Comparison of ENCODE assay signal across 9 cellular contexts in the genomic region with DNA sequence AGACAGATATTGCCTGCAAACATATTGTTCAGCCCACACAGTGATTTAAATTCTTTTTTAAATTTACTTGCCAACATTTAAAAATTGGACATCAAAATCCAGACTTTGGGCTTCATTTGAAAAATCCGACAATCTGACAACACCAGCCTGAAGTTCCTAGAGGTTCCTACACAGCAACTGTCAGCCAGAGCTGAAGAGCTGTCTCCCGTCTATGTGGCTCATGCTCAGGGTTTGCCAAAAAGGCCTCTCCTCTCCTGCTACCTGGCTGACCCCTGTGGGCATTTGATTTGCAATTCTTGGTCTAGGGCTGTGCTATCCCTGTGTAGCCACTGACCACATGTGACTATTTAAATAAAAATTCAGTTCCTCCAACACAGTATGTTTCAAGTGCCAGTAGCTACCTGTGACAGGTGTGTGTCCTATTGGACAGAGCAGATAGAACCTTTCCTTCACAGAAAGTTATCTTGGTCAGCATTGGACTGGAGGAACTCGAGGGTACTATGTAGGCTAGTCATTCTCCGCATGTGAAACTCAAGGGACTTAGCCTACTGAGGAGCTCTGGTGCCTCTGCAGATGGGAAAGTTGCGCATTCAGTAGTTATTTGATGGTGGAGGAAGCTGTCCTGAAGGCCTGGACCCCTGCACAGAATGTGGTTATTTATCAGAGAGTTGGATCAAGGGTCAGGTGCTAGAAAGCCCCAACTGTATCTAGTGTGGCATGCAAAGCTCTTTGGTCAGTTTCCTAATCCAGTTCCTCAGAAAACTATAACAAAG. TPM values are rescaled to one million over a fixed set of nuclear protein-coding genes. Genes with fewer than 3 reads are reported as not detected.
DNase-seq lines count a peak whose midpoint lies in the region; ATAC-seq and TF ChIP-seq lines count a peak whose summit lies in the region.
"Had no signal": no experiment of that assay in that cellular context is flagged by ENCODE, and none has a peak within 500 bp of the region (broad histone marks: within the 10 kb centered on the region; RNA-seq: fewer than 3 reads in every experiment).

No MANE protein-coding gene starts in this region.

- H3K18ac ChIP-seq in mesenchymal stem cell (ENCODE audit: low read depth in 1 of 2, low read length in 2 of 2): peak overlapping the region; percentile 13 to 45

- H2AK5ac ChIP-seq in mesenchymal stem cell (ENCODE audit: low read length, severe bottlenecking): peak overlapping the region; percentile 21

- ATAC-seq in heart right ventricle (no peak), upper lobe of right lung (no peak), HG03159 (IDR thresholded peaks at IDR 0.05; ENCODE audit: unreplicated experiment) (no peak), GM21786 (IDR thresholded peaks at IDR 0.05; ENCODE audit: unreplicated experiment) (no peak)
- ATAC-seq in activated CD8-positive, alpha-beta T cell treated with anti-CD3 and anti-CD28 coated beads for 36 hours: no peak

- H4K91ac ChIP-seq in mesenchymal stem cell (ENCODE audit: low read length): no peak overlapping the region

- POLR2A ChIA-PET in activated CD8-positive, alpha-beta T cell treated with anti-CD3 and anti-CD28 coated beads for 36 hours (lab: Charles Lee): interaction anchor here (0.6 to 1.6 kb wide), 8 partner anchors 8 to 44 kb away, joined by 3 to 6 read pairs (median 4); no protein-coding TSS in a partner anchor

- H3K9me3 ChIP-seq in heart right ventricle (no peaks in the 10 kb centered on the region), mesenchymal stem cell (ENCODE audit: control insufficient read depth, low read length) (no peaks in the 10 kb centered on the region), upper lobe of right lung (no peaks in the 10 kb centered on the region)

- TF ChIP-seq CTCF in heart right ventricle (IDR thresholded peaks at IDR 0.05) (no peak), upper lobe of right lung (IDR thresholded peaks at IDR 0.05) (no peak)
- no peak for TF ChIP-seq CTCF in activated CD8-positive, alpha-beta T cell treated with anti-CD3 and anti-CD28 coated beads for 36 hours (IDR thresholded peaks at IDR 0.05)

- peak overlapping the region in 1 of 2 experiments; percentile 79 for H3K4ac ChIP-seq in mesenchymal stem cell (ENCODE audit: low read depth in 1 of 2, low read length in 2 of 2)

- 76 to 86% methylated on average over 5 of the region's 5 CpGs for WGBS in heart right ventricle, 2 donors
- WGBS in mesenchymal stem cell: 95% methylated on average over 5 of the region's 5 CpGs

- peaks cover 70% of the 10 kb centered on the region for H3K4me1 Mint-ChIP-seq in activated CD8-positive, alpha-beta T cell treated with anti-CD3 and anti-CD28 coated beads for 36 hours (ENCODE audit: low read depth)

- H3K4me1 ChIP-seq in heart right ventricle: peaks cover 20 to 85% (median 74%) of the 10 kb centered on the region in 9 donors
- H3K4me1 ChIP-seq in mesenchymal stem cell (ENCODE audit: control insufficient read depth, insufficient read depth, low read depth, low read length): peaks cover 10% of the 10 kb centered on the region
- peaks cover 68% of the 10 kb centered on the region for H3K4me1 ChIP-seq in upper lobe of right lung

- intact Hi-C loops in heart right ventricle (cut with DNase I) (loop anchor here in 7 of 10 donors (5.0 to 10.0 kb wide), 5 partner anchors 36 to 96 kb away; a partner anchor contains a TSS), cardiac septum (cut with DNase I) (loop anchor here (5.0 to 10.0 kb wide), 2 partner anchors 36 to 99 kb away; a partner anchor contains a TSS), upper lobe of right lung (cut with DNase I) (no loop called here)
- intact Hi-C loops in activated CD8-positive, alpha-beta T cell treated with anti-CD3 and anti-CD28 coated beads for 36 hours (cut with micrococcal nuclease): no loop called here

- H3K36me3 Mint-ChIP-seq in activated CD8-positive, alpha-beta T cell treated with anti-CD3 and anti-CD28 coated beads for 36 hours (ENCODE audit: low read depth): peaks cover 51% of the 10 kb centered on the region

- no peak overlapping the region for H3K14ac ChIP-seq in mesenchymal stem cell (ENCODE audit: low read length in 2 of 2)

- H4K8ac ChIP-seq in mesenchymal stem cell (ENCODE audit: low read length): no peak overlapping the region

- peak overlapping the region; percentile 52 for H2BK15ac ChIP-seq in mesenchymal stem cell (ENCODE audit: low read depth, poor library complexity, severe bottlenecking)

- no peak overlapping the region for H3K4me2 ChIP-seq in mesenchymal stem cell (ENCODE audit: low read length, poor library complexity, severe bottlenecking)

- H3K4me3 ChIP-seq in heart right ventricle (no peak overlapping the region), mesenchymal stem cell (ENCODE audit: insufficient read depth in 1 of 2, low read depth in 1 of 2, low read length in 2 of 2) (peak overlapping the region in 1 of 2 experiments; percentile 1), upper lobe of right lung (no peak overlapping the region)

- H2AFZ ChIP-seq in mesenchymal stem cell (ENCODE audit: low read depth, low read length): no peak overlapping the region

- H3K23ac ChIP-seq in mesenchymal stem cell (ENCODE audit: low read length in 2 of 2): no peak overlapping the region

- peak overlapping the region; percentile 100 for H3K9ac ChIP-seq in mesenchymal stem cell (ENCODE audit: low read length)

- H3K9me3 Mint-ChIP-seq in activated CD8-positive, alpha-beta T cell treated with anti-CD3 and anti-CD28 coated beads for 36 hours: no peaks in the 10 kb centered on the region

- H3K27ac Mint-ChIP-seq in activated CD8-positive, alpha-beta T cell treated with anti-CD3 and anti-CD28 coated beads for 36 hours: peak overlapping the region; percentile 71

- no peak overlapping the region for H2BK120ac ChIP-seq in mesenchymal stem cell (ENCODE audit: low read depth, low read length)

- H3K36me3 ChIP-seq in heart right ventricle: no peaks in the 10 kb centered on the region
- peaks cover 0 to 6% of the 10 kb centered on the region in 2 experiments for H3K36me3 ChIP-seq in mesenchymal stem cell (ENCODE audit: control insufficient read depth in 1 of 2, insufficient read depth in 2 of 2, low read depth in 1 of 2, low read length in 2 of 2)
- H3K36me3 ChIP-seq in upper lobe of right lung: no peaks in the 10 kb centered on the region

- H3K27me3 Mint-ChIP-seq in activated CD8-positive, alpha-beta T cell treated with anti-CD3 and anti-CD28 coated beads for 36 hours: no peaks in the 10 kb centered on the region

- H2BK12ac ChIP-seq in mesenchymal stem cell (ENCODE audit: low read length in 2 of 2): peak overlapping the region in 1 of 2 experiments; percentile 61

- DNase-seq in heart right ventricle (no peak), cardiac septum (ENCODE audit: low spot score) (no peak), mesenchymal stem cell (peak; percentile 43), upper lobe of right lung (no peak), NCI-H446 (lab: John Stamatoyannopoulos, UW) (no peak)
- DNase-seq in activated CD8-positive, alpha-beta T cell treated with anti-CD3 and anti-CD28 coated beads for 36 hours: no peak
- DNase-seq: DMS 273 treated with DMSO at 0.1 percent for 48 hours had no signal

- H2BK5ac ChIP-seq in mesenchymal stem cell (ENCODE audit: low read depth, low read length, poor library complexity, severe bottlenecking): no peak overlapping the region

- peaks cover 16% of the 10 kb centered on the region for H3K79me1 ChIP-seq in mesenchymal stem cell (replicated peaks; ENCODE audit: low read length, poor library complexity, severe bottlenecking)

- H3K27me3 ChIP-seq in heart right ventricle: no peaks in the 10 kb centered on the region
- H3K27me3 ChIP-seq in mesenchymal stem cell (ENCODE audit: control insufficient read depth in 1 of 2, insufficient read depth in 1 of 2, low read length in 2 of 2): no peaks in the 10 kb centered on the region
- no peaks in the 10 kb centered on the region for H3K27me3 ChIP-seq in upper lobe of right lung

- CTCF ChIA-PET in activated CD8-positive, alpha-beta T cell treated with anti-CD3 and anti-CD28 coated beads for 36 hours (lab: Charles Lee): interaction anchor here (1.0 to 1.3 kb wide), 3 partner anchors 17 to 53 kb away, joined by 3 to 5 read pairs (median 4); no protein-coding TSS in a partner anchor

- peak overlapping the region; percentile 93 for H3K4me3 Mint-ChIP-seq in activated CD8-positive, alpha-beta T cell treated with anti-CD3 and anti-CD28 coated beads for 36 hours

- H3K27ac ChIP-seq in heart right ventricle (peak overlapping the region in 8 of 10 donors; percentile 59 to 99 (median 96)), mesenchymal stem cell (ENCODE audit: low read length, poor library complexity, severe bottlenecking) (no peak overlapping the region), upper lobe of right lung (peak overlapping the region; percentile 98)

RNA-seq across cellular contexts. Expression of a gene that starts 2.7 kb away (rescaled TPM):
- total RNA-seq in heart right ventricle (10 to 100 TPM; 37.4 to 69.1 (median 48.9) TPM), cardiac septum (37.7 TPM), upper lobe of right lung (28.9 TPM)
- polyA plus RNA-seq in heart right ventricle: 10 to 100 TPM; 59.9 to 69.4 TPM
- 10 to 100 TPM; 31.3 to 32.5 TPM for total RNA-seq in activated CD8-positive, alpha-beta T cell treated with anti-CD3 and anti-CD28 coated beads for 36 hours
- polyA plus RNA-seq in mesenchymal stem cell (2013, experiment 1 of 2): 17.2 TPM
- polyA plus RNA-seq in mesenchymal stem cell (2013, experiment 2 of 2): 14.6 TPM

RNA-seq across cellular contexts. Expression of a gene that starts 3.1 kb away (rescaled TPM):
- total RNA-seq in heart right ventricle (10 to 100 TPM in 6 of 10 donors, 1 to 10 TPM in 4; 7.8 to 32.6 (median 11.2) TPM), cardiac septum (10.0 TPM), upper lobe of right lung (28.7 TPM)
- 1 to 10 TPM; 3.4 to 4.2 TPM for polyA plus RNA-seq in heart right ventricle
- total RNA-seq in activated CD8-positive, alpha-beta T cell treated with anti-CD3 and anti-CD28 coated beads for 36 hours: 1 to 10 TPM; 5.9 to 6.9 TPM
- polyA plus RNA-seq in mesenchymal stem cell (2013, experiment 1 of 2): 7.9 TPM
- 8.2 TPM for polyA plus RNA-seq in mesenchymal stem cell (2013, experiment 2 of 2)

Comparison
In these comparisons a context has a peak if more than half of its experiments do, and no peak if none do; other contexts are left out.
1. intact Hi-C loops: an anchor here in heart right ventricle (5.0 to 10.0 kb wide) and cardiac septum (5.0 to 10.0 kb wide); none called in activated CD8-positive, alpha-beta T cell treated with anti-CD3 and anti-CD28 coated beads for 36 hours and upper lobe of right lung.